ENCODE assay signal across 25 cellular contexts in the genomic region with DNA sequence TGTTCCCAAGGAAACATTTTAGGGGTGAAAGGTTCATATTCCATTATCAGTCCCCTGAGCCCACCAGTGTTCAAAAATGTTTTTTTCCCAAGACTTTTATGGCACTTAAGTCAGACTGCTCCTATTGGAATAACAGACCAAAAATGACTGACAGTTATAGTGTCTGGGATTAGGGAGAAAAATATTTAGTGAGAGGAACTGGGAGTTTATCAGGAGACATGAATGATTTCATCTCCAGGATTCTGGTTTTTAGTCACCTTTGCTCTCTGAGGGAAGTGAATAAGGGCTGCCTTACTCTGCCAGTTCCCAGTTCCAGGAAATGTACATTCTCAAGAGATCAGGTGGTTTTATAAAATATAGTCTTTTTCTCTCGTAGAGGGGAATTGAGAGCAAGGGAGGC.
A peak's percentile ranks its signal among the peaks of the same experiment; 100 is the strongest.
DNase-seq lines count a peak whose midpoint lies in the region; ATAC-seq, FAIRE-seq and TF ChIP-seq lines count a peak whose summit lies in the region.
"Had no signal": no experiment of that assay in that cellular context is flagged by ENCODE, and none has a peak within 500 bp of the region (broad histone marks: within the 10 kb centered on the region; RNA-seq: fewer than 3 reads in every experiment).

No MANE protein-coding gene starts in this region.

- TF ChIP-seq POLR2A in endothelial cell of umbilical vein (IDR thresholded peaks at IDR 0.05; ENCODE audit: low read depth, low read length) (no peak), erythroblast (IDR thresholded peaks at IDR 0.05; ENCODE audit: low read length) (no peak)

- H3K9me3 ChIP-seq in endothelial cell of umbilical vein (replicated peaks; ENCODE audit: control insufficient read depth, insufficient read depth, low read length) (no peaks in the 10 kb centered on the region), right cardiac atrium (ENCODE audit: control insufficient read depth, low read length) (no peaks in the 10 kb centered on the region), small intestine (ENCODE audit: control insufficient read depth, low read depth) (no peaks in the 10 kb centered on the region), PC-9 (ENCODE audit: insufficient read depth, low read depth) (no peaks in the 10 kb centered on the region), T-helper 17 cell (ENCODE audit: control insufficient read depth, low read length, poor library complexity, severe bottlenecking) (no peaks in the 10 kb centered on the region)
- H3K9me3 ChIP-seq: ovary, sigmoid colon had no signal

- H3K36me3 Mint-ChIP-seq in T-helper 17 cell (ENCODE audit: low read depth), result no peaks in the 10 kb centered on the region
- H3K36me3 Mint-ChIP-seq: activated naive CD8-positive, alpha-beta T cell; brain; CD14-positive monocyte; memory B cell; naive thymus-derived CD4-positive, alpha-beta T cell had no signal

- H3K9ac ChIP-seq in endothelial cell of umbilical vein (replicated peaks; ENCODE audit: extremely low read depth, insufficient read depth, low read length), result peak overlapping the region; percentile 27

- no peak overlapping the region for H3K4me3 ChIP-seq in endothelial cell of umbilical vein (replicated peaks in 1 of 3; ENCODE audit: insufficient read depth in 1 of 3, low read depth in 1 of 3, low read length in 3 of 3)
- H3K4me3 ChIP-seq in right cardiac atrium (ENCODE audit: low read length), result no peak overlapping the region
- H3K4me3 ChIP-seq in small intestine (ENCODE audit: low read depth in 1 of 2, low read length in 2 of 2), result no peak overlapping the region
- H3K4me3 ChIP-seq in PC-9, result no peak overlapping the region
- H3K4me3 ChIP-seq: ovary, sigmoid colon, SK-N-MC had no signal

- no peaks in the 10 kb centered on the region for H3K9me2 ChIP-seq in PC-9 (ENCODE audit: insufficient read depth)

- peak overlapping the region; percentile 68 for H3K27ac ChIP-seq in endothelial cell of umbilical vein (ENCODE audit: insufficient read depth, low read depth, low read length)
- H3K27ac ChIP-seq in right cardiac atrium (ENCODE audit: low read length), result no peak overlapping the region
- H3K27ac ChIP-seq in small intestine (ENCODE audit: low read depth in 1 of 2, low read length in 1 of 2), result no peak overlapping the region
- H3K27ac ChIP-seq in PC-9, result no peak overlapping the region
- H3K27ac ChIP-seq: foreskin keratinocyte, ovary, SK-N-MC had no signal

- 30% methylated on average over 1 of the region's 1 CpG for WGBS in right cardiac atrium
- WGBS in small intestine, 3 donors, result 15 to 34% (median 26%) methylated on average over 1 of the region's 1 CpG

- CTCF ChIA-PET in endothelial cell of umbilical vein (lab: Charles Lee), result no interaction called here
- CTCF ChIA-PET in PC-9 (lab: Charles Lee), result no interaction called here

- peak; percentile 12 to 42 for ATAC-seq in right cardiac atrium
- ATAC-seq in T-helper 17 cell, result no peak
- ATAC-seq: foreskin keratinocyte; naive thymus-derived CD4-positive, alpha-beta T cell had no signal

- POLR2A ChIA-PET in endothelial cell of umbilical vein (lab: Charles Lee), result no interaction called here
- POLR2A ChIA-PET in PC-9 (lab: Charles Lee; ENCODE audit: unreplicated experiment), result no interaction called here

- H3K79me2 ChIP-seq in endothelial cell of umbilical vein (ENCODE audit: control insufficient read depth, insufficient read depth, low read length) (peaks cover 30% of the 10 kb centered on the region), PC-9 (ENCODE audit: low read depth) (no peaks in the 10 kb centered on the region)

- H3K4me2 ChIP-seq in endothelial cell of umbilical vein (ENCODE audit: insufficient read depth, low read length) (peak overlapping the region; percentile 77), PC-9 (no peak overlapping the region)

- H3K36me3 ChIP-seq in endothelial cell of umbilical vein (ENCODE audit: control insufficient read depth in 2 of 2, extremely low read depth in 1 of 2, insufficient read depth in 2 of 2, low read length in 2 of 2), result no peaks in the 10 kb centered on the region
- no peaks in the 10 kb centered on the region for H3K36me3 ChIP-seq in small intestine (ENCODE audit: control insufficient read depth in 2 of 2, insufficient read depth in 2 of 2, low read length in 2 of 2)
- no peaks in the 10 kb centered on the region for H3K36me3 ChIP-seq in PC-9 (ENCODE audit: low read depth)
- H3K36me3 ChIP-seq: ovary, sigmoid colon had no signal

- BruUV-seq in endothelial cell of umbilical vein (replicated peaks; lab: Mats Ljungman, UMichigan) (no TSS peak), PC-9 (replicated peaks; lab: Mats Ljungman, UMichigan) (no TSS peak)

- no peaks in the 10 kb centered on the region for H3F3A ChIP-seq in PC-9 (ENCODE audit: insufficient read depth, low read depth)

- H3K4me3 Mint-ChIP-seq in T-helper 17 cell, result no peak overlapping the region
- H3K4me3 Mint-ChIP-seq: activated CD4-positive, alpha-beta T cell treated with anti-CD3 and anti-CD28 coated beads, Interleukin-2, amount 10 ng/mL, durations not matched to agents 24 days and 14 days; activated naive CD8-positive, alpha-beta T cell; brain; CD14-positive monocyte; memory B cell; naive thymus-derived CD4-positive, alpha-beta T cell had no signal

- peaks cover 18% of the 10 kb centered on the region for H3K27me3 Mint-ChIP-seq in T-helper 17 cell
- H3K27me3 Mint-ChIP-seq: activated CD4-positive, alpha-beta T cell treated with anti-CD3 and anti-CD28 coated beads, Interleukin-2, amount 10 ng/mL, durations not matched to agents 24 days and 14 days; activated naive CD8-positive, alpha-beta T cell; brain; memory B cell; naive thymus-derived CD4-positive, alpha-beta T cell had no signal

- peaks cover 26% of the 10 kb centered on the region for H3K4me1 ChIP-seq in endothelial cell of umbilical vein (ENCODE audit: control insufficient read depth, extremely low read depth, insufficient read depth, low read length)
- H3K4me1 ChIP-seq in right cardiac atrium (ENCODE audit: control insufficient read depth, insufficient read depth, low read length), result peaks cover 5% of the 10 kb centered on the region
- H3K4me1 ChIP-seq in small intestine (ENCODE audit: control insufficient read depth in 2 of 2, insufficient read depth in 1 of 2, low read depth in 1 of 2, low read length in 1 of 2), result peaks cover 2 to 5% of the 10 kb centered on the region in 2 donors
- H3K4me1 ChIP-seq in PC-9 (replicated peaks; ENCODE audit: insufficient read depth), result no peaks in the 10 kb centered on the region
- H3K4me1 ChIP-seq: foreskin keratinocyte had no signal

- H3K27ac Mint-ChIP-seq in T-helper 17 cell, result no peak overlapping the region
- H3K27ac Mint-ChIP-seq: activated CD4-positive, alpha-beta T cell treated with anti-CD3 and anti-CD28 coated beads, Interleukin-2, amount 10 ng/mL, durations not matched to agents 24 days and 14 days; activated naive CD8-positive, alpha-beta T cell; memory B cell; naive thymus-derived CD4-positive, alpha-beta T cell had no signal

- H3K9me1 ChIP-seq in endothelial cell of umbilical vein (replicated peaks; ENCODE audit: control insufficient read depth, extremely low read depth, insufficient read depth, low read length), result no peaks in the 10 kb centered on the region

- FAIRE-seq in endothelial cell of umbilical vein (lab: Jason Lieb, UNC), result peak; percentile 88
- FAIRE-seq in small intestine (lab: Jason Lieb, UNC), result no peak
- FAIRE-seq: D721Med, H1, kidney, RCC 7860 had no signal

- no peaks in the 10 kb centered on the region for H4K20me1 ChIP-seq in endothelial cell of umbilical vein (replicated peaks; ENCODE audit: control insufficient read depth, extremely low read depth, insufficient read depth, low read length)
- no peaks in the 10 kb centered on the region for H4K20me1 ChIP-seq in PC-9 (ENCODE audit: insufficient read depth)

- H2AFZ ChIP-seq in endothelial cell of umbilical vein (ENCODE audit: low read depth, low read length), result no peak overlapping the region
- H2AFZ ChIP-seq in PC-9, result no peak overlapping the region

- peak; percentile 4 for DNase-seq in HT1080 (ENCODE audit: low read depth)
- peak; percentile 93 for DNase-seq in endothelial cell of umbilical vein (ENCODE audit: low read depth, low spot score)
- no peak for DNase-seq in right cardiac atrium
- peak; percentile 58 for DNase-seq in small intestine
- DNase-seq in PC-9, result no peak
- DNase-seq in T-helper 17 cell, result no peak
- DNase-seq in amygdala (lab: John Stamatoyannopoulos, UW), result no peak
- DNase-seq in erythroblast (lab: John Stamatoyannopoulos, UW), result no peak
- DNase-seq: activated CD4-positive, alpha-beta T cell treated with anti-CD3 and anti-CD28 coated beads, Interleukin-2, amount 10 ng/mL, durations not matched to agents 24 days and 14 days; foreskin keratinocyte; kidney; naive thymus-derived CD4-positive, alpha-beta T cell; NCI-H1417; NCI-H510A treated with DMSO at 0.1 percent for 48 hours; ovary; sigmoid colon; T-helper 2 cell had no signal

- no peaks in the 10 kb centered on the region for H3K27me3 ChIP-seq in endothelial cell of umbilical vein (ENCODE audit: control insufficient read depth in 2 of 2, insufficient read depth in 2 of 2, low read length in 2 of 2)
- H3K27me3 ChIP-seq in right cardiac atrium (ENCODE audit: control insufficient read depth, insufficient read depth), result no peaks in the 10 kb centered on the region
- no peaks in the 10 kb centered on the region for H3K27me3 ChIP-seq in small intestine (ENCODE audit: control insufficient read depth in 2 of 2, insufficient read depth in 2 of 2, low read length in 2 of 2)
- H3K27me3 ChIP-seq in PC-9 (ENCODE audit: insufficient read depth, low read depth), result no peaks in the 10 kb centered on the region
- H3K27me3 ChIP-seq: foreskin keratinocyte, ovary, sigmoid colon had no signal

- dilution Hi-C loops in endothelial cell of umbilical vein (cut with MboI; ENCODE audit: extremely low pct_ligation_motif_present, low sequenced_read_pairs), result no loop called here

- TF ChIP-seq CTCF in endothelial cell of umbilical vein (IDR thresholded peaks at IDR 0.05; ENCODE audit: extremely low read depth in 1 of 2, insufficient read depth in 1 of 2, low read depth in 1 of 2, low read length in 2 of 2) (no peak), PC-9 (conservative IDR thresholded peaks at IDR 0.05) (no peak)

- no peaks in the 10 kb centered on the region for H3K4me1 Mint-ChIP-seq in T-helper 17 cell
- H3K4me1 Mint-ChIP-seq: activated CD4-positive, alpha-beta T cell treated with anti-CD3 and anti-CD28 coated beads, Interleukin-2, amount 10 ng/mL, durations not matched to agents 24 days and 14 days; memory B cell; naive thymus-derived CD4-positive, alpha-beta T cell had no signal

- intact Hi-C loops in endothelial cell of umbilical vein (cut with micrococcal nuclease) (no loop called here), right cardiac atrium (cut with DNase I) (no loop called here), PC-9 (cut with micrococcal nuclease; ENCODE audit: unreplicated experiment) (no loop called here)

TF ChIP-seq in endothelial cell of umbilical vein, 7 proteins besides CTCF, POLR2A, EP300 and RAD21 (continues in another document):
- TF ChIP-seq JUN (IDR thresholded peaks at IDR 0.05; ENCODE audit: borderline replicate concordance, insufficient read depth, insufficient read length, low read depth), result peak; percentile 45
- TF ChIP-seq POLR2AphosphoS5 (IDR thresholded peaks at IDR 0.05; ENCODE audit: insufficient read depth, low read depth, low read length), result peak; percentile 59
- TF ChIP-seq MAX (IDR thresholded peaks at IDR 0.05; ENCODE audit: insufficient read depth, insufficient read length), result no peak

Comparison
In these comparisons a context has a peak if more than half of its experiments do, and no peak if none do; other contexts are left out.
1. DNase-seq: peak in HT1080 (single experiment), endothelial cell of umbilical vein (single experiment) and small intestine (single experiment); none in right cardiac atrium (0 of 3), PC-9 (0 of 2), T-helper 17 cell (0 of 3), amygdala (0 of 56) and erythroblast (0 of 2).